Comparison of ENCODE assay signal across 12 cellular contexts in genomic region chr1:24441996-24442668, GRCh38.
"Had no signal": no experiment of that assay in that cellular context is flagged by ENCODE, and none has a peak within 500 bp of the region (broad histone marks: within the 10 kb centered on the region; RNA-seq: fewer than 3 reads in every experiment).

No MANE protein-coding gene starts in this region.

- ATAC-seq: mucosa of descending colon; naive thymus-derived CD8-positive, alpha-beta T cell had no signal

- H3K4me2 ChIP-seq: hepatocyte had no signal

- H3K9me3 ChIP-seq: mucosa of descending colon, right atrium auricular region, testis, transverse colon had no signal

- H2AFZ ChIP-seq: hepatocyte had no signal

- DNase-seq: effector CD8-positive, alpha-beta T cell; foreskin melanocyte; mucosa of descending colon; naive thymus-derived CD8-positive, alpha-beta T cell; small intestine; stimulated activated CD4-positive, alpha-beta T cell treated with anti-CD3 and anti-CD28 coated beads, Interleukin-12 subunit alpha, Interleukin-12 subunit beta, amount 100 ng/mL, for 4 hours; stimulated activated naive CD4-positive, alpha-beta T cell treated with Interleukin-2 at 50 U/mL for 16 hours; testis; transverse colon had no signal

- H3K27ac ChIP-seq: coronary artery, hepatocyte, right atrium auricular region, testis, transverse colon had no signal

- H3K27me3 ChIP-seq: hepatocyte, right atrium auricular region, testis, transverse colon had no signal

- H3K4me3 ChIP-seq: coronary artery, hepatocyte, mucosa of descending colon, right atrium auricular region, testis, transverse colon had no signal

- H3K36me3 ChIP-seq: right atrium auricular region, transverse colon had no signal

- H3K79me2 ChIP-seq: hepatocyte had no signal
